In genomic region chr10:131981429-131982184, GRCh38 we compare ENCODE assay signal across 8 cellular contexts. TPM values are rescaled to one million over a fixed set of nuclear protein-coding genes. Genes with fewer than 3 reads are reported as not detected.
DNase-seq lines count a peak whose midpoint lies in the region; ATAC-seq and TF ChIP-seq lines count a peak whose summit lies in the region.

Gene BNIP3, minus strand, starts transcription at chr10:131981923. Its CDS starts 117 bp downstream, at chr10:131981806.

- peak within 1 kb of the TSS; percentile 84 for H3K4me2 ChIP-seq in OCI-LY1 (ENCODE audit: low read length)

- TF ChIP-seq CTCF in OCI-LY1 (IDR thresholded peaks at IDR 0.05; ENCODE audit: low read length), result no peak

- H2AFZ ChIP-seq in OCI-LY1 (ENCODE audit: low read length), result no peak within 1 kb of the TSS

- peaks cover 43% of the 10 kb centered on the region for H3K4me1 ChIP-seq in OCI-LY1 (ENCODE audit: insufficient read depth, low read length, severe bottlenecking)

- peak within 1 kb of the TSS; percentile 71 for H3K4me3 ChIP-seq in OCI-LY1 (ENCODE audit: low read depth, low read length, poor library complexity, severe bottlenecking)

- H3K9ac ChIP-seq in OCI-LY1 (ENCODE audit: low read length), result peak within 1 kb of the TSS; percentile 84

- ATAC-seq in GM19452 (IDR thresholded peaks at IDR 0.05; ENCODE audit: unreplicated experiment) (peak; percentile 86), HG03575 (IDR thresholded peaks at IDR 0.05; ENCODE audit: extremely low read depth, insufficient number of reproducible peaks, low FRiP score, unreplicated experiment) (peak; percentile 41)

- H3K9me3 ChIP-seq in OCI-LY1 (ENCODE audit: low read length), result peaks cover 4% of the 10 kb centered on the region; the same call in 1 of the 2 replicates

- no peaks in the 10 kb centered on the region for H3F3A ChIP-seq in OCI-LY1 (ENCODE audit: insufficient read depth, low read length)

- H3K79me2 ChIP-seq in OCI-LY1 (ENCODE audit: insufficient read depth, low read length), result peaks cover 42% of the 10 kb centered on the region; the same call in 1 of the 2 replicates

- DNase-seq in CMK (ENCODE audit: low read depth), result peak; percentile 80
- DNase-seq in activated T-cell treated with anti-CD3 and anti-CD28 coated beads for 48 hours (ENCODE audit: low read depth), result peak; percentile 98
- peak; percentile 46 for DNase-seq in epithelial cell of prostate (ENCODE audit: low read depth, low spot score)
- peak; percentile 95 for DNase-seq in mucosa of gallbladder (ENCODE audit: low spot score)
- DNase-seq in stimulated activated CD8-positive, alpha-beta memory T cell treated with anti-CD3 and anti-CD28 coated beads, Interleukin-4, amount 100 ng/mL, for 24 hours (ENCODE audit: low read depth), result peak; percentile 95

- peaks cover 8% of the 10 kb centered on the region; the same call in 1 of the 2 replicates for H3K36me3 ChIP-seq in OCI-LY1 (ENCODE audit: insufficient read depth, low read length)

- H3K9me2 ChIP-seq in OCI-LY1 (ENCODE audit: low read depth, low read length), result no peaks in the 10 kb centered on the region

- no peaks in the 10 kb centered on the region for H3K27me3 ChIP-seq in OCI-LY1 (ENCODE audit: insufficient read depth, low read length)

- H3K27ac ChIP-seq in OCI-LY1 (ENCODE audit: low read depth, low read length, poor library complexity, severe bottlenecking), result peak within 1 kb of the TSS; percentile 39
- peak within 1 kb of the TSS; percentile 35 for H3K27ac ChIP-seq in epithelial cell of prostate

- H4K20me1 ChIP-seq in OCI-LY1 (ENCODE audit: insufficient read depth, low read length), result no peaks in the 10 kb centered on the region

RNA-seq across cellular contexts. Expression of gene BNIP3, which starts in this region (rescaled TPM):
- total RNA-seq in mucosa of gallbladder, result 71.5 TPM

Comparison
In these comparisons a context has a peak if more than half of its experiments do, and no peak if none do; other contexts are left out.
1. Peak in every context shown above with its lines: DNase-seq, ATAC-seq, H3K4me3 ChIP-seq and H3K27ac ChIP-seq.
2. DNase-seq: peak in every context shown above with its lines; median percentile 98 in activated T-cell treated with anti-CD3 and anti-CD28 coated beads for 48 hours; 95 in mucosa of gallbladder; 95 in stimulated activated CD8-positive, alpha-beta memory T cell treated with anti-CD3 and anti-CD28 coated beads, Interleukin-4, amount 100 ng/mL, for 24 hours; 80 in CMK; 46 in epithelial cell of prostate.